ENCODE assay signal across 1 cellular context in the genomic region with DNA sequence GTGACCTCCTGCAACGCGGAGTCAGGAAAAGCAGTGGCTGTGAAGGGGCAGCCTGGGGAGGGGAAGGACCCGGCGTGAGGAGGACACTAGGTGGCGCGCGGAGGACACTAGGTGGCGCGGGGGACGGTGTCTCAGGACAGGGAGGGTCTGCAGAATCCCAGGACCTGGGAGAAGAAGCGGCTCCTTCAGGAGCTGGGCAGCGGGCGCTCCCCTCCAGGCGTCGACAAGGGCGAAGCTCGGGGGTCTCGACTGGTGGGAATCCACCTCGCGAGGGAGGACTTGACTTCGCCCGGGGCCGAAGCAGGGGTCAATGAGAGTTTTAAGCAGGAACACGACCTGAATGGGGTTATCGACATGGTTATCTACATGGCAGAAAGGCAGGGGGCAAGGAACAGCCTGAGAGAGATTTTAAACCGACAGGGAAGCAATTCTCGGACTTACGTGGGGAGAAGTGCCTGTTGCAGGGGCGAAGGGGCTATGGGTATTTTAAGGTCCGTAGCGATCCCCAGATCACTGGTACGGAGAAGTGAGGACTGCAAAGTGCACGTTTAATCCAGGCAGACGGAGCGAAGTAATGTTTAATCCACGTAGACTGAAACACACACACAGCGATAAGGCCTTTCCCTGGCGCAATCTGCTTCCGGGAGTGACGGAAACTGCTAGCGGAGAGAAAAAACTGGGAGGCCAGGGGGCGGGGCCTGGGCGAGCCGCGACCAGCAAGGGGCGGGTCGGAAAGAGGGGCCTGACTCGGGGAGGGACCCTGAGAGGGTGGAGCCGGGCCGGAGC.
TF ChIP-seq lines count a peak whose summit lies in the region.

A gene (minus strand): TSS at position 648 of the 786 bp plus-strand sequence. CDS start 9,426 bp downstream, outside the sequence.

TF ChIP-seq in K562, 482 proteins besides CTCF, POLR2A, EP300 and RAD21 (continued from another document):
- TF ChIP-seq, protein P1, sequence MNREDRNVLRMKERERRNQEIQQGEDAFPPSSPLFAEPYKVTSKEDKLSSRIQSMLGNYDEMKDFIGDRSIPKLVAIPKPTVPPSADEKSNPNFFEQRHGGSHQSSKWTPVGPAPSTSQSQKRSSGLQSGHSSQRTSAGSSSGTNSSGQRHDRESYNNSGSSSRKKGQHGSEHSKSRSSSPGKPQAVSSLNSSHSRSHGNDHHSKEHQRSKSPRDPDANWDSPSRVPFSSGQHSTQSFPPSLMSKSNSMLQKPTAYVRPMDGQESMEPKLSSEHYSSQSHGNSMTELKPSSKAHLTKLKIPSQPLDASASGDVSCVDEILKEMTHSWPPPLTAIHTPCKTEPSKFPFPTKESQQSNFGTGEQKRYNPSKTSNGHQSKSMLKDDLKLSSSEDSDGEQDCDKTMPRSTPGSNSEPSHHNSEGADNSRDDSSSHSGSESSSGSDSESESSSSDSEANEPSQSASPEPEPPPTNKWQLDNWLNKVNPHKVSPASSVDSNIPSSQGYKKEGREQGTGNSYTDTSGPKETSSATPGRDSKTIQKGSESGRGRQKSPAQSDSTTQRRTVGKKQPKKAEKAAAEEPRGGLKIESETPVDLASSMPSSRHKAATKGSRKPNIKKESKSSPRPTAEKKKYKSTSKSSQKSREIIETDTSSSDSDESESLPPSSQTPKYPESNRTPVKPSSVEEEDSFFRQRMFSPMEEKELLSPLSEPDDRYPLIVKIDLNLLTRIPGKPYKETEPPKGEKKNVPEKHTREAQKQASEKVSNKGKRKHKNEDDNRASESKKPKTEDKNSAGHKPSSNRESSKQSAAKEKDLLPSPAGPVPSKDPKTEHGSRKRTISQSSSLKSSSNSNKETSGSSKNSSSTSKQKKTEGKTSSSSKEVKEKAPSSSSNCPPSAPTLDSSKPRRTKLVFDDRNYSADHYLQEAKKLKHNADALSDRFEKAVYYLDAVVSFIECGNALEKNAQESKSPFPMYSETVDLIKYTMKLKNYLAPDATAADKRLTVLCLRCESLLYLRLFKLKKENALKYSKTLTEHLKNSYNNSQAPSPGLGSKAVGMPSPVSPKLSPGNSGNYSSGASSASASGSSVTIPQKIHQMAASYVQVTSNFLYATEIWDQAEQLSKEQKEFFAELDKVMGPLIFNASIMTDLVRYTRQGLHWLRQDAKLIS (CRISPR knock-in tag; IDR thresholded peaks at IDR 0.05), result no peak
- TF ChIP-seq DNMT1 (IDR thresholded peaks at IDR 0.05), result no peak
- no peak for TF ChIP-seq SRSF7 (optimal IDR thresholded peaks at IDR 0.05; ENCODE audit: low read depth, low read length)
- TF ChIP-seq, protein P2, sequence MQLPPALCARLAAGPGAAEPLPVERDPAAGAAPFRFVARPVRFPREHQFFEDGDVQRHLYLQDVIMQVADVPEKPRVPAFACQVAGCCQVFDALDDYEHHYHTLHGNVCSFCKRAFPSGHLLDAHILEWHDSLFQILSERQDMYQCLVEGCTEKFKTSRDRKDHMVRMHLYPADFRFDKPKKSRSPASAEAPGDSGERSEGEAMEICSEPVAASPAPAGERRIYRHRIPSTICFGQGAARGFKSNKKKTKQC (CRISPR knock-in tag; IDR thresholded peaks at IDR 0.05), result peak; percentile 41; the same call in 1 of the 2 replicates
- TF ChIP-seq C11orf30 (IDR thresholded peaks at IDR 0.05; ENCODE audit: low read depth), result peak; percentile 55
- peak; percentile 81 for TF ChIP-seq POLR2AphosphoS5 (IDR thresholded peaks at IDR 0.05; ENCODE audit: control insufficient read depth, insufficient read depth, low read depth, low read length)
- TF ChIP-seq, protein P3, sequence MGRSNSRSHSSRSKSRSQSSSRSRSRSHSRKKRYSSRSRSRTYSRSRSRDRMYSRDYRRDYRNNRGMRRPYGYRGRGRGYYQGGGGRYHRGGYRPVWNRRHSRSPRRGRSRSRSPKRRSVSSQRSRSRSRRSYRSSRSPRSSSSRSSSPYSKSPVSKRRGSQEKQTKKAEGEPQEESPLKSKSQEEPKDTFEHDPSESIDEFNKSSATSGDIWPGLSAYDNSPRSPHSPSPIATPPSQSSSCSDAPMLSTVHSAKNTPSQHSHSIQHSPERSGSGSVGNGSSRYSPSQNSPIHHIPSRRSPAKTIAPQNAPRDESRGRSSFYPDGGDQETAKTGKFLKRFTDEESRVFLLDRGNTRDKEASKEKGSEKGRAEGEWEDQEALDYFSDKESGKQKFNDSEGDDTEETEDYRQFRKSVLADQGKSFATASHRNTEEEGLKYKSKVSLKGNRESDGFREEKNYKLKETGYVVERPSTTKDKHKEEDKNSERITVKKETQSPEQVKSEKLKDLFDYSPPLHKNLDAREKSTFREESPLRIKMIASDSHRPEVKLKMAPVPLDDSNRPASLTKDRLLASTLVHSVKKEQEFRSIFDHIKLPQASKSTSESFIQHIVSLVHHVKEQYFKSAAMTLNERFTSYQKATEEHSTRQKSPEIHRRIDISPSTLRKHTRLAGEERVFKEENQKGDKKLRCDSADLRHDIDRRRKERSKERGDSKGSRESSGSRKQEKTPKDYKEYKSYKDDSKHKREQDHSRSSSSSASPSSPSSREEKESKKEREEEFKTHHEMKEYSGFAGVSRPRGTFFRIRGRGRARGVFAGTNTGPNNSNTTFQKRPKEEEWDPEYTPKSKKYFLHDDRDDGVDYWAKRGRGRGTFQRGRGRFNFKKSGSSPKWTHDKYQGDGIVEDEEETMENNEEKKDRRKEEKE (IDR thresholded peaks at IDR 0.05; ENCODE audit: borderline replicate concordance in 1 of 2, control insufficient read depth in 1 of 2, low read depth in 2 of 2, low read length in 1 of 2), result 0 out of 4 replicates have a peak, but pooled peaks of 1 of the 2 experiments have one; percentile 72
- peak; percentile 80 for TF ChIP-seq POLR2H (tag; IDR thresholded peaks at IDR 0.05; ENCODE audit: low read depth)
- TF ChIP-seq, protein P4, sequence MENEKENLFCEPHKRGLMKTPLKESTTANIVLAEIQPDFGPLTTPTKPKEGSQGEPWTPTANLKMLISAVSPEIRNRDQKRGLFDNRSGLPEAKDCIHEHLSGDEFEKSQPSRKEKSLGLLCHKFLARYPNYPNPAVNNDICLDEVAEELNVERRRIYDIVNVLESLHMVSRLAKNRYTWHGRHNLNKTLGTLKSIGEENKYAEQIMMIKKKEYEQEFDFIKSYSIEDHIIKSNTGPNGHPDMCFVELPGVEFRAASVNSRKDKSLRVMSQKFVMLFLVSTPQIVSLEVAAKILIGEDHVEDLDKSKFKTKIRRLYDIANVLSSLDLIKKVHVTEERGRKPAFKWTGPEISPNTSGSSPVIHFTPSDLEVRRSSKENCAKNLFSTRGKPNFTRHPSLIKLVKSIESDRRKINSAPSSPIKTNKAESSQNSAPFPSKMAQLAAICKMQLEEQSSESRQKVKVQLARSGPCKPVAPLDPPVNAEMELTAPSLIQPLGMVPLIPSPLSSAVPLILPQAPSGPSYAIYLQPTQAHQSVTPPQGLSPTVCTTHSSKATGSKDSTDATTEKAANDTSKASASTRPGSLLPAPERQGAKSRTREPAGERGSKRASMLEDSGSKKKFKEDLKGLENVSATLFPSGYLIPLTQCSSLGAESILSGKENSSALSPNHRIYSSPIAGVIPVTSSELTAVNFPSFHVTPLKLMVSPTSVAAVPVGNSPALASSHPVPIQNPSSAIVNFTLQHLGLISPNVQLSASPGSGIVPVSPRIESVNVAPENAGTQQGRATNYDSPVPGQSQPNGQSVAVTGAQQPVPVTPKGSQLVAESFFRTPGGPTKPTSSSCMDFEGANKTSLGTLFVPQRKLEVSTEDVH (IDR thresholded peaks at IDR 0.05; ENCODE audit: low read depth, partially characterized antibody), result peak; percentile 81
- TF ChIP-seq POLR2B (IDR thresholded peaks at IDR 0.05; ENCODE audit: low read depth, partially characterized antibody), result peak; percentile 87
- TF ChIP-seq, protein P5, sequence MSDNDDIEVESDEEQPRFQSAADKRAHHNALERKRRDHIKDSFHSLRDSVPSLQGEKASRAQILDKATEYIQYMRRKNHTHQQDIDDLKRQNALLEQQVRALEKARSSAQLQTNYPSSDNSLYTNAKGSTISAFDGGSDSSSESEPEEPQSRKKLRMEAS (CRISPR knock-in tag; IDR thresholded peaks at IDR 0.05), result 0 out of 2 replicates have a peak, but pooled peaks have one; percentile 58
- TF ChIP-seq TEAD4 (IDR thresholded peaks at IDR 0.05; ENCODE audit: low read length), result 0 out of 2 replicates have a peak, but pooled peaks have one; percentile 16
- no peak for TF ChIP-seq TEAD4 (CRISPR knock-in tag; IDR thresholded peaks at IDR 0.05; ENCODE audit: borderline replicate concordance)
